Comparison of ENCODE assay signal across 15 cellular contexts in the genomic region with DNA sequence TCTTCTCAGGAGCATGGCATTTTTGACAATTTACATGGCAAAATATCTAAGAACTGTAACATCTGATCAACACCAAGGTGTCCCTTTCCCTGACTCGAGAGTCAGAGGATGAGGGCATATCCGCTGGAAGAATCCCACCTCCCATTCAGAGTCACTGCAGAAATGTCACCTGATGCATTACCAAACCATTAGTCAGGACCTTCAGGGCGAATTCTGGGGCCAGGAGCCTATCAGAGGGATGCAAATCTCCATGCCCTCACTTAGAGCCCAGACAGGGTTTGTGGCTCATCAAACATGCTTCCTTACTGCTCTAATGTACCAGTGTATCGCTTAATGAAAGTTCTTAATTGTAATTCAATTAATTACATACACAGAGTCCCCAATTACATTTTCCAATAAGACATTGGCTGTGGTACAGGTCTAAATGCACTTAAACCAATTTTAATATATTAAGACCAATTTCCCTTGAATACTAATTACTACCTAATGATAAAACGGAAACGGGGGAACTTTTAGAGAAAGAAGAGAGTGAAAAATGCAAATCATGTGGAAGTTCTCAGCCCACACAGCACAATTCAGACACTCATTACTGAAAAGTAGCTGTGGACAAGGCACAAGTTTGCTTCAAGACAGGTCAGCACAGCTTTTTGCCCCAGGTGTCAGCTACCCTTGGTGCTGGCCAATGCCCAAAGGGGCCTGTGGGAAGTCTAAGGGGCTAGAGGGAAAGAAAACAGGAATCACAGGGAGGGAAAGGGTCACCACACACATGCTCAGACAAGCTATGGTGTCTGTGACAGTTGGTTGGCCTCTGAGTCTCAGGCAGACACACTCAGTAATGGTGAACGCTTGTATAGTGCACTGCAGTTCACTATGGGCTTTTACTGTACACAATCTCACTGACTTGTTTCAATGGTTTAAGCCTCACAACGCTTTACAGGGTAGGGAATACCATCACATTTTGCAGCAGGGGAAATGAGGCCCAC.
A peak's percentile ranks its signal among the peaks of the same experiment; 100 is the strongest.
DNase-seq lines count a peak whose midpoint lies in the region; ATAC-seq and TF ChIP-seq lines count a peak whose summit lies in the region.
"Had no signal": no experiment of that assay in that cellular context is flagged by ENCODE, and none has a peak within 500 bp of the region (broad histone marks: within the 10 kb centered on the region; RNA-seq: fewer than 3 reads in every experiment).

No MANE protein-coding gene starts in this region.

- no peak overlapping the region for H3K27ac ChIP-seq in breast epithelium
- H3K27ac ChIP-seq: KMS-11, SJCRH30, transverse colon had no signal

- no TSS peak for BruUV-seq in MCF 10A (replicated peaks; lab: Mats Ljungman, UMichigan)

- peak; percentile 46 for ATAC-seq in HG03045 (IDR thresholded peaks at IDR 0.05; ENCODE audit: unreplicated experiment)
- ATAC-seq in HG03439 (IDR thresholded peaks at IDR 0.05; ENCODE audit: unreplicated experiment): no peak
- no peak for ATAC-seq in Right ventricle myocardium inferior

- H3K27ac Mint-ChIP-seq in MCF 10A (ENCODE audit: low read depth, unreplicated experiment): peak overlapping the region; percentile 7

- no peak overlapping the region for H3K4me3 ChIP-seq in breast epithelium
- H3K4me3 ChIP-seq: SJCRH30, transverse colon had no signal

- TF ChIP-seq POLR2A in breast epithelium (IDR thresholded peaks at IDR 0.05): no peak

- H3K36me3 ChIP-seq in breast epithelium: no peaks in the 10 kb centered on the region
- H3K36me3 ChIP-seq: transverse colon had no signal

- H3K9me3 Mint-ChIP-seq in MCF 10A (ENCODE audit: unreplicated experiment): no peaks in the 10 kb centered on the region

- peaks cover 30% of the 10 kb centered on the region for H3K4me1 Mint-ChIP-seq in MCF 10A (ENCODE audit: insufficient read depth, unreplicated experiment)

- peak; percentile 35 for DNase-seq in MCF 10A (ENCODE audit: unreplicated experiment)
- no peak for DNase-seq in breast epithelium (ENCODE audit: low spot score in 2 of 2)
- peak; percentile 28 for DNase-seq in astrocyte of the hippocampus (ENCODE audit: low read depth, low spot score)
- no peak for DNase-seq in KG1 (lab: John Stamatoyannopoulos, UW)
- DNase-seq in NCI-H187 treated with DMSO at 0.1 percent for 48 hours (lab: John Stamatoyannopoulos, UW): no peak
- no peak for DNase-seq in Right ventricle myocardium inferior (ENCODE audit: missing footprints)
- DNase-seq: activated CD4-positive, alpha-beta T cell treated with anti-CD3 and anti-CD28 coated beads, Interleukin-2, amount 50 U/mL, for 1 hour; DMS53; midbrain; NCI-H446; SJCRH30; transverse colon had no signal

- H3K27me3 Mint-ChIP-seq in MCF 10A (ENCODE audit: insufficient read depth, unreplicated experiment): no peaks in the 10 kb centered on the region

- H3K4me1 ChIP-seq in breast epithelium: no peaks in the 10 kb centered on the region
- H3K4me1 ChIP-seq: SJCRH30 had no signal

- POLR2A ChIA-PET in MCF 10A (lab: Yijun Ruan, JAX): interaction anchor here (0.8 kb wide), 1 partner anchor 18 kb away, joined by 3 read pairs; no protein-coding TSS in a partner anchor

- H3K4me3 Mint-ChIP-seq in MCF 10A (ENCODE audit: unreplicated experiment): no peak overlapping the region

- TF ChIP-seq CTCF in MCF 10A (IDR thresholded peaks at IDR 0.05; ENCODE audit: unreplicated experiment) (no peak), breast epithelium (IDR thresholded peaks at IDR 0.05) (no peak)

- intact Hi-C loops in MCF 10A (cut with micrococcal nuclease): no loop called here
- intact Hi-C loops in breast epithelium (cut with DNase I; ENCODE audit: low total_unique reads): no loop called here
- intact Hi-C loops in Right ventricle myocardium inferior (cut with DNase I): no loop called here

- no peaks in the 10 kb centered on the region for H3K36me3 Mint-ChIP-seq in MCF 10A (ENCODE audit: insufficient read depth, unreplicated experiment)

- CTCF ChIA-PET in MCF 10A (lab: Yijun Ruan, JAX): no interaction called here

- H3K27me3 ChIP-seq in breast epithelium: no peaks in the 10 kb centered on the region
- H3K27me3 ChIP-seq: SJCRH30, transverse colon had no signal

- H3K9me3 ChIP-seq in breast epithelium: no peaks in the 10 kb centered on the region
- H3K9me3 ChIP-seq: SJCRH30, transverse colon had no signal

Comparison
In these comparisons a context has a peak if more than half of its experiments do, and no peak if none do; other contexts are left out.
1. DNase-seq: peak in MCF 10A (single experiment) and astrocyte of the hippocampus (single experiment); none in breast epithelium (0 of 2), KG1 (single experiment), NCI-H187 treated with DMSO at 0.1 percent for 48 hours (single experiment) and Right ventricle myocardium inferior (single experiment).